In the genomic region with DNA sequence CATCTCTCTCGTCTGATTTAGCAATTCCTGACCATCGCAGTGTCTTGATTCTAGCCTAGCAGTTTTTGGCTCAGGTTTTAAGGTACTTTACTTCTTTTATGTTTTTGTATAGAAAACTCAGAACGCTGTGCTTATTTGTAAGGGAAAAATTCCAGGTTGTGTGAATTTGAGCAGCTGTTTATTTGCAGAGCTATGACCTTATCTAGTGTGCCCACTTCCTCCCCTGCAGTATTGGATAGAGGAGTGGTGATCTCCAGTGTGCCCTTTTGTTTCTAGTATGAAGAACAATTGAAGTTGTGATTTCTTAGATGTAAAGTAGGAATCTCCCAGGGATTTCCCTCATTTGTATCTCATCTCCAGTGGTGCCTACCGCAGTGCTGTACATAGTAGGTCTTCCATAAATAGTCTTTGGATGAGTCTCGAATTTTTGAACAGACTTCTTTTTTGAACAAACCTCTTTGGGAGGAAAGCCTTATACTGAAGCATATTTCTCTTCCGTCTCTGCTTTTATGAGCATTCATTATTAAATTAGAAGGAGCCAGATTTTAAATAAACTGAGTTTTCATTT, we compare ENCODE assay signal across 20 cellular contexts. TPM values are rescaled to one million over a fixed set of nuclear protein-coding genes. Genes with fewer than 3 reads are reported as not detected.
DNase-seq lines count a peak whose midpoint lies in the region; ATAC-seq, FAIRE-seq and TF ChIP-seq lines count a peak whose summit lies in the region.
"Had no signal": no experiment of that assay in that cellular context is flagged by ENCODE, and none has a peak within 500 bp of the region (broad histone marks: within the 10 kb centered on the region; RNA-seq: fewer than 3 reads in every experiment).

No MANE protein-coding gene starts in this region.

- no peak for TF ChIP-seq RAD21 in GM12878 (IDR thresholded peaks at IDR 0.05; ENCODE audit: insufficient read depth, low read depth, low read length)

- no peaks in the 10 kb centered on the region for H3K4me1 ChIP-seq in DND-41 (ENCODE audit: insufficient read depth, low read length)
- H3K4me1 ChIP-seq in GM12878 (ENCODE audit: control insufficient read depth, insufficient read depth, low read length), result no peaks in the 10 kb centered on the region
- H3K4me1 ChIP-seq in gastrocnemius medialis, result no peaks in the 10 kb centered on the region
- H3K4me1 ChIP-seq: BLaER1, Peyer's patch had no signal

- H3K27me3 ChIP-seq in DND-41 (ENCODE audit: insufficient read depth, low read length, poor library complexity), result no peaks in the 10 kb centered on the region
- H3K27me3 ChIP-seq in GM12878 (replicated peaks in 1 of 2; ENCODE audit: control insufficient read depth in 2 of 2, insufficient read depth in 2 of 2, low read length in 1 of 2), result no peaks in the 10 kb centered on the region
- H3K27me3 ChIP-seq in gastrocnemius medialis, result no peaks in the 10 kb centered on the region
- H3K27me3 ChIP-seq: BLaER1, Peyer's patch had no signal

- TF ChIP-seq POLR2A in GM12892 (IDR thresholded peaks at IDR 0.05; ENCODE audit: low read depth, low read length) (no peak), GM12878 (IDR thresholded peaks at IDR 0.05; ENCODE audit: low read depth, low read length) (no peak), gastrocnemius medialis (IDR thresholded peaks at IDR 0.05) (no peak)

- RAD21 ChIA-PET in GM12878 (lab: Charles Lee; ENCODE audit: unreplicated experiment), result no interaction called here

- H3K27ac ChIP-seq in DND-41 (ENCODE audit: low read length), result no peak overlapping the region
- no peak overlapping the region for H3K27ac ChIP-seq in GM12878 (ENCODE audit: control insufficient read depth, insufficient read depth)
- peak overlapping the region in 1 of 4 donors; percentile 48 for H3K27ac ChIP-seq in gastrocnemius medialis
- H3K27ac ChIP-seq: BLaER1, Peyer's patch had no signal

- no peaks in the 10 kb centered on the region for H4K20me1 ChIP-seq in DND-41 (ENCODE audit: insufficient read depth, low read length)
- H4K20me1 ChIP-seq in GM12878 (ENCODE audit: control insufficient read depth, insufficient read depth), result no peaks in the 10 kb centered on the region

- H3K9ac ChIP-seq in DND-41 (ENCODE audit: low read depth, low read length), result no peak overlapping the region
- no peak overlapping the region for H3K9ac ChIP-seq in GM12878 (ENCODE audit: control insufficient read depth, insufficient read depth, low read length)
- H3K9ac ChIP-seq: BLaER1 had no signal

- POLR2A ChIA-PET in GM12878 (lab: Charles Lee), result interaction anchor here (0.7 kb wide), 1 partner anchor 15 kb away, joined by 3 read pairs; no protein-coding TSS in a partner anchor

- intact Hi-C loops in GM12878 (cut with micrococcal nuclease; ENCODE audit: unreplicated experiment), result no loop called here
- intact Hi-C loops in gastrocnemius medialis (cut with DNase I; ENCODE audit: low total_unique reads), result no loop called here

- SMC1A ChIA-PET in GM12878 (lab: Charles Lee; ENCODE audit: uncharacterized antibody, unreplicated experiment), result no interaction called here

- ATAC-seq in DND-41 (ENCODE audit: insufficient read depth, low read depth) (peak; percentile 24; the same call in 1 of the 3 replicates), GM12878 (no peak), gastrocnemius medialis (no peak), GM21515 (IDR thresholded peaks at IDR 0.05; ENCODE audit: unreplicated experiment) (no peak)
- no peak for ATAC-seq in stimulated activated effector memory CD8-positive, alpha-beta T cell treated with anti-CD3 and anti-CD28 coated beads, Interleukin-12 subunit alpha, Interleukin-12 subunit beta, amount 100 ng/mL, for 72 hours
- ATAC-seq: SK-N-SH treated with all-trans-retinoic acid at 6 μM for 48 hours had no signal

- DNase-seq in DND-41, result no peak
- no peak for DNase-seq in GM12892 (ENCODE audit: insufficient read length)
- DNase-seq in GM12878 (ENCODE audit: low read depth, low spot score), result no peak
- DNase-seq in stimulated activated effector memory CD8-positive, alpha-beta T cell treated with anti-CD3 and anti-CD28 coated beads, Interleukin-12 subunit alpha, Interleukin-12 subunit beta, amount 100 ng/mL, for 72 hours (ENCODE audit: low spot score in 2 of 2), result peak in 1 of 2 donors; percentile 13
- no peak for DNase-seq in gastrocnemius medialis
- DNase-seq in GM19240 (ENCODE audit: insufficient read length, low spot score), result no peak
- DNase-seq: CD4-positive, alpha-beta memory T cell; Kasumi-1; NCI-H2081; NCI-H2171; NCI-H345; NCI-H524; NCI-H774; Peyer's patch had no signal

- H3K9me3 ChIP-seq in DND-41 (ENCODE audit: insufficient read depth, low read length, severe bottlenecking), result no peaks in the 10 kb centered on the region
- no peaks in the 10 kb centered on the region for H3K9me3 ChIP-seq in GM12878 (replicated peaks; ENCODE audit: control insufficient read depth, insufficient read depth, low read length)
- no peaks in the 10 kb centered on the region for H3K9me3 ChIP-seq in gastrocnemius medialis
- H3K9me3 ChIP-seq: Peyer's patch had no signal

- H3K4me1 Mint-ChIP-seq in stimulated activated effector memory CD8-positive, alpha-beta T cell treated with anti-CD3 and anti-CD28 coated beads, Interleukin-12 subunit alpha, Interleukin-12 subunit beta, amount 100 ng/mL, for 72 hours, result no peaks in the 10 kb centered on the region
- H3K4me1 Mint-ChIP-seq: CD4-positive, alpha-beta memory T cell had no signal

- no peak overlapping the region for H3K4me3 ChIP-seq in DND-41 (ENCODE audit: low read depth in 1 of 2, low read length in 2 of 2)
- no peak overlapping the region for H3K4me3 ChIP-seq in GM12878
- no peak overlapping the region for H3K4me3 ChIP-seq in gastrocnemius medialis
- H3K4me3 ChIP-seq: BLaER1, Peyer's patch had no signal

- in situ Hi-C loops in GM12878 (cut with MboI) (no loop called here), gastrocnemius medialis (cut with MboI; ENCODE audit: low sequenced_read_pairs in 4 of 4) (no loop called here)

- no peak overlapping the region for H3K4me3 Mint-ChIP-seq in stimulated activated effector memory CD8-positive, alpha-beta T cell treated with anti-CD3 and anti-CD28 coated beads, Interleukin-12 subunit alpha, Interleukin-12 subunit beta, amount 100 ng/mL, for 72 hours
- H3K4me3 Mint-ChIP-seq: CD4-positive, alpha-beta memory T cell had no signal

- H2AFZ ChIP-seq in DND-41 (ENCODE audit: low read depth, low read length) (no peak overlapping the region), GM12878 (ENCODE audit: control insufficient read depth, low read depth, low read length) (no peak overlapping the region)

- TF ChIP-seq CTCF in DND-41 (IDR thresholded peaks at IDR 0.05; ENCODE audit: borderline replicate concordance, extremely low read depth, low read length, poor library complexity, severe bottlenecking) (no peak), GM12878 (IDR thresholded peaks at IDR 0.05 in 2 of 3, conservative IDR thresholded peaks at IDR 0.05 in 1 of 3; ENCODE audit: control insufficient read depth in 2 of 3, extremely low read depth in 1 of 3, insufficient read depth in 1 of 3, low read depth in 3 of 3, low read length in 3 of 3) (no peak), gastrocnemius medialis (IDR thresholded peaks at IDR 0.05 in 4 of 5, conservative IDR thresholded peaks at IDR 0.05 in 1 of 5) (no peak)

- FAIRE-seq in GM12892 (lab: Jason Lieb, UNC) (peak; percentile 78), GM12878 (lab: Jason Lieb, UNC) (no peak)
- FAIRE-seq: G401.6, H1 had no signal

- WGBS in GM12878 (ENCODE audit: insufficient coverage, insufficient replicate concordance, low lambda C conversion rate, missing lambda C conversion rate), result 54% methylated on average over 6 of the region's 6 CpGs

- H3K79me2 ChIP-seq in DND-41 (ENCODE audit: insufficient read depth, low read length) (0 out of 2 replicates have a peak, but pooled peaks cover 7% of the 10 kb centered on the region), GM12878 (ENCODE audit: control insufficient read depth, insufficient read depth, low read length) (no peaks in the 10 kb centered on the region)

- peaks cover 65% of the 10 kb centered on the region for H3K36me3 ChIP-seq in DND-41 (ENCODE audit: insufficient read depth, low read length)
- peaks cover 12 to 20% of the 10 kb centered on the region in 2 experiments for H3K36me3 ChIP-seq in GM12878 (ENCODE audit: control insufficient read depth in 2 of 2, insufficient read depth in 2 of 2, low read length in 1 of 2)
- H3K36me3 ChIP-seq in gastrocnemius medialis, result peaks cover 0 to 60% of the 10 kb centered on the region in 2 donors

- peak overlapping the region; percentile 32 for H3K27ac Mint-ChIP-seq in stimulated activated effector memory CD8-positive, alpha-beta T cell treated with anti-CD3 and anti-CD28 coated beads, Interleukin-12 subunit alpha, Interleukin-12 subunit beta, amount 100 ng/mL, for 72 hours

- BruUV-seq in GM12878 (replicated peaks; lab: Mats Ljungman, UMichigan), result no TSS peak

- TF ChIP-seq EP300 in GM12878 (IDR thresholded peaks at IDR 0.05; ENCODE audit: borderline replicate concordance in 1 of 2, control insufficient read depth in 1 of 2, low read depth in 2 of 2, low read length in 2 of 2), result no peak

- no peaks in the 10 kb centered on the region for H3K9me3 Mint-ChIP-seq in stimulated activated effector memory CD8-positive, alpha-beta T cell treated with anti-CD3 and anti-CD28 coated beads, Interleukin-12 subunit alpha, Interleukin-12 subunit beta, amount 100 ng/mL, for 72 hours
- H3K9me3 Mint-ChIP-seq: CD4-positive, alpha-beta memory T cell had no signal

- CTCF ChIA-PET in GM12878 (lab: Yijun Ruan, JAX), result interaction anchor here (0.7 to 0.8 kb wide), 2 partner anchors 44 to 70 kb away, joined by 3 read pairs; no protein-coding TSS in a partner anchor

- peaks cover 67% of the 10 kb centered on the region for H3K36me3 Mint-ChIP-seq in stimulated activated effector memory CD8-positive, alpha-beta T cell treated with anti-CD3 and anti-CD28 coated beads, Interleukin-12 subunit alpha, Interleukin-12 subunit beta, amount 100 ng/mL, for 72 hours

- H3K4me2 ChIP-seq in DND-41 (ENCODE audit: insufficient read depth, low read length) (no peak overlapping the region), GM12878 (ENCODE audit: control insufficient read depth, insufficient read depth) (no peak overlapping the region)
- H3K4me2 ChIP-seq: BLaER1 had no signal

RNA-seq across cellular contexts. Expression of a gene that starts 40.0 kb away (rescaled TPM):
- 113 TPM for polyA plus RNA-seq in GM12892 (2012; ENCODE audit: missing spikeins)
- total RNA-seq in GM12878 (2013; cell fraction: nucleolus; rRNA removed), result 87.5 and 89.2 TPM in 2 replicates
- 107 and 120 TPM in 2 replicates for total RNA-seq in GM12878 (2014; rRNA removed)
- total RNA-seq in GM12878 (2014; rRNA removed; fragmentation: Illumina TruSeq; extraction: Trizol), result 168 and 182 TPM in 2 replicates
- 175 TPM in 2 replicates for total RNA-seq in GM12878 (2021)
- 111 TPM for polyA plus RNA-seq in GM12878 (2011; ENCODE audit: low read depth)
- 184 and 333 TPM in 2 replicates for polyA plus RNA-seq in GM12878 (2011; rRNA removed)
- 247 and 357 TPM in 2 replicates for polyA plus RNA-seq in GM12878 (2011; cell fraction: cytosol; rRNA removed)
- polyA plus RNA-seq in GM12878 (2011; cell fraction: nucleus; rRNA removed), result 220 and 228 TPM in 2 replicates
- polyA plus RNA-seq in GM12878 (2012), result 135 and 136 TPM in 2 replicates
- 361 and 413 TPM in 2 replicates for polyA plus RNA-seq in GM12878 (2014; fragmentation: Illumina TruSeq; extraction: Trizol)
- 100 to 1,000 TPM; 133 to 191 TPM for polyA plus RNA-seq in GM12878 (2014; fragmentation: Nextera tagmentation; extraction: Ambion mirVana)
- polyA plus RNA-seq in GM12878 (2014; rRNA removed), result 167 TPM in 2 replicates
- 100 to 1,000 TPM; 196 to 207 TPM for polyA plus RNA-seq in GM12878 (2016; fragmentation: Nextera tagmentation; extraction: Ambion mirVana)
- 227 and 257 TPM in 2 replicates for polyA minus RNA-seq in GM12878 (2011; rRNA and poly(A)+ RNA removed)
- 84.7 and 102 TPM in 2 replicates for polyA minus RNA-seq in GM12878 (2011; cell fraction: cytosol; rRNA and poly(A)+ RNA removed)
- 71.9 and 162 TPM in 2 replicates for polyA minus RNA-seq in GM12878 (2011; cell fraction: nucleus; rRNA and poly(A)+ RNA removed)
- total RNA-seq in gastrocnemius medialis, result 10 to 100 TPM; 52.1 to 67.7 (median 60.1) TPM

RNA-seq across cellular contexts. Expression of a gene that starts 47.5 kb away (rescaled TPM):
- polyA plus RNA-seq in GM12892 (2012; ENCODE audit: missing spikeins), result not detected
- not detected in 2 replicates for total RNA-seq in GM12878 (2013; cell fraction: nucleolus; rRNA removed)
- total RNA-seq in GM12878 (2014; rRNA removed), result not detected in 2 replicates
- total RNA-seq in GM12878 (2014; rRNA removed; fragmentation: Illumina TruSeq; extraction: Trizol), result not detected in 2 replicates
- not detected in 2 replicates for total RNA-seq in GM12878 (2021)
- 0.07 TPM for polyA plus RNA-seq in GM12878 (2011; ENCODE audit: low read depth)
- not detected in 2 replicates for polyA plus RNA-seq in GM12878 (2011; rRNA removed)
- not detected in 2 replicates for polyA plus RNA-seq in GM12878 (2011; cell fraction: cytosol; rRNA removed)
- not detected in 2 replicates for polyA plus RNA-seq in GM12878 (2011; cell fraction: nucleus; rRNA removed)
- polyA plus RNA-seq in GM12878 (2012), result 0.08 and 0.19 TPM in 2 replicates
- polyA plus RNA-seq in GM12878 (2014; fragmentation: Illumina TruSeq; extraction: Trizol), result not detected in 2 replicates
- not detected for polyA plus RNA-seq in GM12878 (2014; fragmentation: Nextera tagmentation; extraction: Ambion mirVana)
- polyA plus RNA-seq in GM12878 (2014; rRNA removed), result not detected in 2 replicates
- polyA plus RNA-seq in GM12878 (2016; fragmentation: Nextera tagmentation; extraction: Ambion mirVana), result not detected
- not detected in 2 replicates for polyA minus RNA-seq in GM12878 (2011; rRNA and poly(A)+ RNA removed)
- polyA minus RNA-seq in GM12878 (2011; cell fraction: cytosol; rRNA and poly(A)+ RNA removed), result not detected in 2 replicates
- not detected in 2 replicates for polyA minus RNA-seq in GM12878 (2011; cell fraction: nucleus; rRNA and poly(A)+ RNA removed)
- total RNA-seq in gastrocnemius medialis, result under 1 TPM in 2 of 4 donors, not detected in 2; 0.07 to 0.52 TPM
- total RNA-seq: CD4-positive, alpha-beta memory T cell; MCF 10A; Peyer's patch had no signal
- polyA plus RNA-seq: CD4-positive, alpha-beta memory T cell had no signal
